34 cellular contexts compared by ENCODE assay signal in the genomic region with DNA sequence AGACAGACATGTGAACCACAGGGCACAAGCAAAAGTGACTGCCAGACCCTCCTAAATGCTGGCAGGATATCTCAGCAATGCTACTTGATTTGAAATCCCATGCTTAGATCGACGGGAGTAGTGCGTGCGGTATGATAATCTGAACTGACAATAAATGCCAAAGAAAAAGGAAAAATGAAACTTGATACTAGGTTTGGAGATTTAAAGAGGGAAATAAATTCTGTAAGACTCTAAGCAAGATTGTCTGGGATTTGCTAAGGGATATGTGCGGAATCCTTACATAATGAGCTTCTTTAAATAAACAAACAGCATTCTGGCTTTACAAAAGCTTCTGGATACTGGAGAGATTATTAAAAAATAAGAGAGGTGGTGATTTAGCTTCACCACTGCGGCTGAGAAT.
"Had no signal": no experiment of that assay in that cellular context is flagged by ENCODE, and none has a peak within 500 bp of the region (broad histone marks: within the 10 kb centered on the region; RNA-seq: fewer than 3 reads in every experiment).

No MANE protein-coding gene starts in this region.

- H3K27me3 ChIP-seq: MG63 had no signal

- H3K9me3 ChIP-seq: MG63 had no signal

- H3K36me3 ChIP-seq: MG63 had no signal

- H3K4me3 ChIP-seq: MG63 had no signal

- DNase-seq: Karpas-422, Kasumi-1, MG63, MM.1S, MV-4-11, NCI-H1048, NCI-H1092, NCI-H1092 treated with DMSO at 0.1 percent for 48 hours, NCI-H1105, NCI-H1105 treated with DMSO at 0.1 percent for 48 hours, NCI-H1417, NCI-H1417 treated with DMSO at 0.1 percent for 48 hours, NCI-H1436, NCI-H1436 treated with DMSO at 0.1 percent for 48 hours, NCI-H146, NCI-H1694, NCI-H1694 treated with DMSO at 0.1 percent for 48 hours, NCI-H187 treated with DMSO at 0.1 percent for 48 hours, NCI-H1930, NCI-H2029, NCI-H2029 treated with DMSO at 0.1 percent for 48 hours, NCI-H2081, NCI-H2081 treated with DMSO at 0.1 percent for 48 hours, NCI-H2107, NCI-H2171, NCI-H2171 treated with DMSO at 0.1 percent for 48 hours, NCI-H2227 treated with DMSO at 0.1 percent for 48 hours, NCI-H226, NCI-H345, NCI-H446, NCI-H446 treated with DMSO at 0.1 percent for 48 hours, NCI-H510A, NCI-H510A treated with DMSO at 0.1 percent for 48 hours, NCI-H524 had no signal
